In the genomic region with DNA sequence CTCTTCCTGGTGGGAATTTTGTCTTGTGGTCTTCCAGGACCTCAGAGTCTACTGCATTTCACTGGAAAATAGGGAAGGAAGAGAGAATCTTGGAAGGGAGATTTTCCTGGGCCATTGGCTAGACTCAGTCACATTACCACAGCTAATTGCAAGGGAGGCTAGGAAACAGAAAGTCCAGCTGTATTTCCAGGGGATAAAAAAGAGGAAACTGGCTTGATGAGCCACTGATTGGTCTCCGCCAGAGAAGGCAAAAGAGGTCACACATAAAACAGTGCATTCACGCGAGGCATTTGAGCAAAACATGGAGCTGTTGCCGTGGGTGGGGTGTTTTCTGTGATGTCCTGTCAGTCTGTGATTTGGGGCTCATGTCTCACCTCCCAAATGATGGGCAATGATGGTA, we compare ENCODE assay signal across 27 cellular contexts.
DNase-seq lines count a peak whose midpoint lies in the region; ATAC-seq and TF ChIP-seq lines count a peak whose summit lies in the region.
"Had no signal": no experiment of that assay in that cellular context is flagged by ENCODE, and none has a peak within 500 bp of the region (broad histone marks: within the 10 kb centered on the region; RNA-seq: fewer than 3 reads in every experiment).

No MANE protein-coding gene starts in this region.

- no peak overlapping the region for H4K91ac ChIP-seq in neuronal stem cell (ENCODE audit: low read depth, low read length, poor library complexity)

- no peak overlapping the region for H2BK5ac ChIP-seq in neuronal stem cell (ENCODE audit: low read length)

- H3K18ac ChIP-seq in neuronal stem cell (ENCODE audit: low read length): no peak overlapping the region

- ATAC-seq in GM21360 (IDR thresholded peaks at IDR 0.05; ENCODE audit: unreplicated experiment) (no peak), GM18502 (IDR thresholded peaks at IDR 0.05; ENCODE audit: poor library complexity, unreplicated experiment) (no peak)
- ATAC-seq: GM23338, Right ventricle myocardium inferior, SK-N-SH treated with all-trans-retinoic acid at 6 μM for 48 hours had no signal

- peaks cover 2% of the 10 kb centered on the region for H3K79me1 ChIP-seq in neuronal stem cell (ENCODE audit: low read depth, low read length)

- no peak overlapping the region for H2BK12ac ChIP-seq in neuronal stem cell (ENCODE audit: low read length)

- no peak overlapping the region for H3K4me2 ChIP-seq in neuronal stem cell (ENCODE audit: insufficient read depth, low read length, poor library complexity, severe bottlenecking)
- H3K4me2 ChIP-seq: GM23338, KMS-11 had no signal

- H4K8ac ChIP-seq in neuronal stem cell (ENCODE audit: low read depth, low read length): no peak overlapping the region

- peaks cover 4% of the 10 kb centered on the region for H3K79me2 ChIP-seq in ACC112 (ENCODE audit: control insufficient read depth, insufficient read depth, low read length, unreplicated experiment)

- H3K27ac ChIP-seq in ACC112 (ENCODE audit: low read depth, low read length): peak overlapping the region; percentile 83; the same call in 1 of the 2 replicates
- no peak overlapping the region for H3K27ac ChIP-seq in neuronal stem cell (replicated peaks; ENCODE audit: low read length)
- no peak overlapping the region for H3K27ac ChIP-seq in left ventricle myocardium inferior (replicated peaks)
- H3K27ac ChIP-seq: BLaER1 treated with 17β-estradiol and CSF1 and Interleukin-3, amounts not matched to agents 10 nM and 100 nM; KMS-11; SJCRH30 had no signal

- no peaks in the 10 kb centered on the region for H3K27me3 ChIP-seq in ACC112 (ENCODE audit: insufficient read depth, low read length)
- no peaks in the 10 kb centered on the region for H3K27me3 ChIP-seq in neuronal stem cell (ENCODE audit: control insufficient read depth in 3 of 3, insufficient read depth in 3 of 3, low read depth in 1 of 3, low read length in 3 of 3)
- peaks cover 39% of the 10 kb centered on the region for H3K27me3 ChIP-seq in left ventricle myocardium inferior (ENCODE audit: low read depth)
- H3K27me3 ChIP-seq: SJCRH30 had no signal

- DNase-seq in MV-4-11 (lab: John Stamatoyannopoulos, UW) (peak; percentile 37), dermis blood vessel endothelial cell (peak; percentile 72), neuronal stem cell (ENCODE audit: low spot score) (no peak), HT-29 (ENCODE audit: low spot score) (no peak), left ventricle myocardium inferior (no peak)
- DNase-seq: AML-193; CD4-positive, alpha-beta T cell; COR-L47; DMS53; H9; MM.1S; NCI-H1092 treated with DMSO at 0.1 percent for 48 hours; NCI-H146; NCI-H1930; NCI-H2107; NCI-H446; NCI-H524 treated with DMSO at 0.1 percent for 48 hours; NCI-H774; SJCRH30 had no signal

- H3K4me1 ChIP-seq in ACC112 (ENCODE audit: control insufficient read depth, insufficient read depth, low read length, unreplicated experiment) (peaks cover 26% of the 10 kb centered on the region), neuronal stem cell (ENCODE audit: control insufficient read depth in 2 of 2, insufficient read depth in 1 of 2, low read depth in 1 of 2, low read length in 2 of 2) (peaks cover 0 to 2% of the 10 kb centered on the region in 2 donors), left ventricle myocardium inferior (peaks cover 3% of the 10 kb centered on the region)

- no peak overlapping the region for H2BK15ac ChIP-seq in neuronal stem cell (ENCODE audit: low read length)

- no peak overlapping the region for H3K9ac ChIP-seq in neuronal stem cell (ENCODE audit: low read depth, low read length, poor library complexity)
- H3K9ac ChIP-seq: BLaER1 treated with 17β-estradiol and CSF1 and Interleukin-3, amounts not matched to agents 10 nM and 100 nM; KMS-11 had no signal

- H3K4me3 ChIP-seq in ACC112 (ENCODE audit: low read depth, low read length) (no peak overlapping the region), neuronal stem cell (ENCODE audit: low read length in 2 of 2) (no peak overlapping the region), left ventricle myocardium inferior (no peak overlapping the region)
- H3K4me3 ChIP-seq: BLaER1 treated with 17β-estradiol and CSF1 and Interleukin-3, amounts not matched to agents 10 nM and 100 nM; GM23338; SJCRH30 had no signal

- H3K9me3 ChIP-seq in neuronal stem cell (replicated peaks in 1 of 2; ENCODE audit: control insufficient read depth in 2 of 2, insufficient read depth in 1 of 2, low read depth in 1 of 2, low read length in 2 of 2): peaks cover 0 to 8% of the 10 kb centered on the region in 2 donors
- peaks cover 29% of the 10 kb centered on the region for H3K9me3 ChIP-seq in left ventricle myocardium inferior (replicated peaks)
- H3K9me3 ChIP-seq: SJCRH30 had no signal

- intact Hi-C loops in left ventricle myocardium inferior (cut with micrococcal nuclease): no loop called here

- no peak for TF ChIP-seq CTCF in left ventricle myocardium inferior (IDR thresholded peaks at IDR 0.05; ENCODE audit: borderline replicate concordance)

- H3K14ac ChIP-seq in neuronal stem cell (ENCODE audit: low read length): no peak overlapping the region

- no peak overlapping the region for H2BK120ac ChIP-seq in neuronal stem cell (ENCODE audit: low read depth, low read length)

- H3K36me3 ChIP-seq in ACC112 (ENCODE audit: insufficient read depth, low read length) (peaks cover 16% of the 10 kb centered on the region; the same call in 1 of the 2 replicates), neuronal stem cell (replicated peaks in 1 of 2; ENCODE audit: control insufficient read depth in 2 of 2, insufficient read depth in 2 of 2, low read length in 2 of 2) (no peaks in the 10 kb centered on the region), left ventricle myocardium inferior (no peaks in the 10 kb centered on the region)
- H3K36me3 ChIP-seq: BLaER1 treated with 17β-estradiol and CSF1 and Interleukin-3, amounts not matched to agents 10 nM and 100 nM; SJCRH30 had no signal

- no CpG with 5 or more reads among the region's 4 CpGs for WGBS in neuronal stem cell (ENCODE audit: extremely low coverage in 2 of 2, insufficient read length in 2 of 2, insufficient replicate concordance in 1 of 2), 2 donors

- H2AK5ac ChIP-seq in neuronal stem cell (ENCODE audit: low read depth, low read length): peak overlapping the region; percentile 97

- H2AFZ ChIP-seq in ACC112 (ENCODE audit: low read length, unreplicated experiment) (no peak overlapping the region), neuronal stem cell (ENCODE audit: low read length) (no peak overlapping the region)
- H2AFZ ChIP-seq: GM23338 had no signal

- no peak overlapping the region for H3K23ac ChIP-seq in neuronal stem cell (ENCODE audit: low read depth, low read length, poor library complexity)

- no peak overlapping the region for H3K4ac ChIP-seq in neuronal stem cell (ENCODE audit: low read length)

Comparison
In these comparisons a context has a peak if more than half of its experiments do, and no peak if none do; other contexts are left out.
1. DNase-seq: peak in MV-4-11 (single experiment) and dermis blood vessel endothelial cell (single experiment); none in neuronal stem cell (single experiment), HT-29 (single experiment) and left ventricle myocardium inferior (single experiment).